Comparison of ENCODE assay signal across 9 cellular contexts in the genomic region with DNA sequence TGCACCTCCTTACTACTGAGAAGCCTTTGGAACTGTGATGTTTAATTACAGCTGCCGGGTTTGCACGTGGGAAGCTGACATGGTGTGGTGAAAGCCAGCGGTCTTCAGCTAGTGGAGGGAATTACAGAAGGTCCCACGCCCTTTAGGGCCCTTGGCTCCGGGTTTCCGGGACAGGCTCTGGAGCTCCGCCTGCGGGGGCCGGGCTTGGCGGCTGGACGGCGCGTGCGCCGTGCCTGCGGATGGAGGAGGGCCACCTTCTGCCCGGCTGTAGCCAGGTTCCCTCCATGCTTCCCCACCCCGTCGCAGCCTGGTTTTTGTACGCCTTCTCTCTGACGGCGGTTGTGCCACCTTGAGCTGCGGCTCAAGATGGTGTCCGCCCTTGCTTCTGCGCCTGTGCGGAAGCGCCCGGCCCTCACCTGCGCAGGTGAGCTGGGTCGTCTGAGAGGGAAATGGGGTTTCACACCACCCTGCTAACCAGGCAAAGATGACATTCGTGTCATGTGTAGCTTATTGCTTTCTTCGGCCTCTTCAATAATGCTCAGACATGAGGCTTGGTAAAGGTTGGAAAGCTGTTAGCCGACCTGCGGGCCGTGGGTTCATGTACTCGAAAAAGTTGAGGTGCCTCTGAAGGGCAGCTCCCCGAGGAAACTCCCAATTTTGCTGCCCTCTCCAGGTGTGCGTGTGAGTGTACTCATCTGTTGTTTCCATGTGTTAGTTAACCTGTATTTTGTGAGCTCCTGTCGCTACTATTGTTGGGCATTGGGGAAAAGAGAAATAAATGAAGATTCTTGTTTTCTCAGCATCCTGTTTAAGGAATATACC. TPM values are rescaled to one million over a fixed set of nuclear protein-coding genes. Genes with fewer than 3 reads are reported as not detected.
DNase-seq lines count a peak whose midpoint lies in the region; ATAC-seq and TF ChIP-seq lines count a peak whose summit lies in the region.
"Had no signal": no experiment of that assay in that cellular context is flagged by ENCODE, and none has a peak within 500 bp of the region (broad histone marks: within the 10 kb centered on the region; RNA-seq: fewer than 3 reads in every experiment).

No MANE protein-coding gene starts in this region.

- peaks cover 0 to 27% (median 4%) of the 10 kb centered on the region in 3 donors for H3K36me3 ChIP-seq in tibial artery

- peak; percentile 23 for TF ChIP-seq POLR2A in GM19193 (IDR thresholded peaks at IDR 0.05; ENCODE audit: extremely low read depth, insufficient read depth, insufficient read length)

- H3K4me1 ChIP-seq in tibial artery, result peaks cover 0 to 14% (median 10%) of the 10 kb centered on the region in 4 donors
- H3K4me1 ChIP-seq: SJSA1 had no signal

- TF ChIP-seq CTCF in tibial artery (IDR thresholded peaks at IDR 0.05), result no peak

- CTCF ChIA-PET in activated naive CD4-positive, alpha-beta T cell treated with anti-CD3 and anti-CD28 coated beads, Interleukin-2, amount 10 ng/mL, durations not matched to agents 7 days and 5 days (lab: Charles Lee), result interaction anchor here (1.1 to 3.6 kb wide), 5 partner anchors 10 to 526 kb away, joined by 3 to 22 read pairs (median 4); no protein-coding TSS in a partner anchor

- ATAC-seq in GM19035 (IDR thresholded peaks at IDR 0.05; ENCODE audit: unreplicated experiment) (no peak), GM21723 (IDR thresholded peaks at IDR 0.05; ENCODE audit: unreplicated experiment) (no peak)

- intact Hi-C loops in posterior vena cava (cut with DNase I) (no loop called here), tibial artery (cut with DNase I; ENCODE audit: low total_unique reads) (no loop called here)

- DNase-seq in activated naive CD4-positive, alpha-beta T cell treated with anti-CD3 and anti-CD28 coated beads, Interleukin-2, amount 10 ng/mL, durations not matched to agents 7 days and 5 days, result peak; percentile 78
- peak; percentile 15 for DNase-seq in globus pallidus (ENCODE audit: low spot score)
- peak; percentile 95 for DNase-seq in posterior vena cava (ENCODE audit: low spot score)
- DNase-seq in tibial artery, result peak; percentile 66 to 80

- peak overlapping the region; percentile 70 for H3K27ac Mint-ChIP-seq in activated naive CD4-positive, alpha-beta T cell treated with anti-CD3 and anti-CD28 coated beads, Interleukin-2, amount 10 ng/mL, durations not matched to agents 7 days and 5 days

- no peaks in the 10 kb centered on the region for H3K9me3 ChIP-seq in tibial artery
- H3K9me3 ChIP-seq: SJSA1 had no signal

- H3K9me3 Mint-ChIP-seq in activated naive CD4-positive, alpha-beta T cell treated with anti-CD3 and anti-CD28 coated beads, Interleukin-2, amount 10 ng/mL, durations not matched to agents 7 days and 5 days, result no peaks in the 10 kb centered on the region

- H3K4me3 Mint-ChIP-seq in activated naive CD4-positive, alpha-beta T cell treated with anti-CD3 and anti-CD28 coated beads, Interleukin-2, amount 10 ng/mL, durations not matched to agents 7 days and 5 days, result peak overlapping the region; percentile 72

- peaks cover 15% of the 10 kb centered on the region for H3K4me1 Mint-ChIP-seq in activated naive CD4-positive, alpha-beta T cell treated with anti-CD3 and anti-CD28 coated beads, Interleukin-2, amount 10 ng/mL, durations not matched to agents 7 days and 5 days

- H3K27me3 Mint-ChIP-seq in activated naive CD4-positive, alpha-beta T cell treated with anti-CD3 and anti-CD28 coated beads, Interleukin-2, amount 10 ng/mL, durations not matched to agents 7 days and 5 days, result peaks cover 25% of the 10 kb centered on the region

- H3K27ac ChIP-seq in tibial artery, result no peak overlapping the region
- H3K27ac ChIP-seq: SJSA1 had no signal

- H3K4me3 ChIP-seq in tibial artery, result peak overlapping the region; percentile 27 to 49
- H3K4me3 ChIP-seq: SJSA1 had no signal

- H3K36me3 Mint-ChIP-seq in activated naive CD4-positive, alpha-beta T cell treated with anti-CD3 and anti-CD28 coated beads, Interleukin-2, amount 10 ng/mL, durations not matched to agents 7 days and 5 days, result no peaks in the 10 kb centered on the region

- no peaks in the 10 kb centered on the region for H3K27me3 ChIP-seq in tibial artery
- H3K27me3 ChIP-seq: SJSA1 had no signal

TF ChIP-seq in PFSK-1, 5 proteins besides CTCF, POLR2A, EP300 and RAD21:
- TF ChIP-seq TAF1 (IDR thresholded peaks at IDR 0.05; ENCODE audit: borderline replicate concordance, insufficient read depth, low read length) (no peak), SIN3A (IDR thresholded peaks at IDR 0.05; ENCODE audit: borderline replicate concordance, insufficient read depth, low read length) (no peak), REST (IDR thresholded peaks at IDR 0.05; ENCODE audit: insufficient read depth in 1 of 2, low read depth in 2 of 2, low read length in 2 of 2) (no peak), POLR2AphosphoS5 (IDR thresholded peaks at IDR 0.05; ENCODE audit: low read depth, low read length) (0 out of 2 replicates have a peak, but pooled peaks have one; percentile 36)

RNA-seq across cellular contexts. Expression of gene OPRD1, which starts 36.6 kb away (rescaled TPM):
- 0.08 TPM for polyA plus RNA-seq in PFSK-1 (2012; ENCODE audit: insufficient read length, low read depth)
- total RNA-seq in posterior vena cava, result not detected

RNA-seq across cellular contexts. Expression of gene YTHDF2, which starts 38.6 kb away (rescaled TPM):
- polyA plus RNA-seq in PFSK-1 (2012; ENCODE audit: insufficient read length, low read depth), result 43.3 TPM
- total RNA-seq in posterior vena cava, result 10 to 100 TPM; 37.2 to 38.5 TPM

Comparison
In these comparisons a context has a peak if more than half of its experiments do, and no peak if none do; other contexts are left out.
1. DNase-seq: peak in every context shown above with its lines; median percentile 95 in posterior vena cava; 78 in activated naive CD4-positive, alpha-beta T cell treated with anti-CD3 and anti-CD28 coated beads, Interleukin-2, amount 10 ng/mL, durations not matched to agents 7 days and 5 days; 73 in tibial artery; 15 in globus pallidus.